In the genomic region with DNA sequence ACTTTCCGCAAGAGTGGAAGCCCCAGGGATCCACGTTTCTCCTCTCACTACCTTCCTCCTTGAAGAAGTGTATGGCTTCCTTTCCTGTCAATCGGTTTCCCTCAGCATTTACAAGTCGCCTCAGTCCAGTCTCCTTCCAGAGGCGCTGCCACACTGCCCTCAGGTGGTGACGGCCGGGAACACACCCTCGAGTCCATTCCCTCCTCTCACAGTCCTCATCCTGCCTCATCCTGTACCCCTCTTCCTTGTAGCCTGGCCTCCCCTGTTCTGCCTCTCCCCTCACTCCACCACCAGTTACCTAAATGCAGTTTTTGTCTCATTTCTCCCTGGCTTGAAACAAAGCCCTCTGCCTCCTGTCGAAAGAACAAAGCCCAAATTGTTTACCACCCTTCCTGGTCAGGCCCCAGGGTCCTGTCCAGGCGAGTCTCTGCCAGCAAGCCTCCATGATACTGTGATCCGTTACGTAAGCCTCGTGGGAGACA, we compare ENCODE assay signal across 8 cellular contexts. TPM values are rescaled to one million over a fixed set of nuclear protein-coding genes. Genes with fewer than 3 reads are reported as not detected.
A peak's percentile ranks its signal among the peaks of the same experiment; 100 is the strongest.
DNase-seq lines count a peak whose midpoint lies in the region; ATAC-seq, FAIRE-seq and TF ChIP-seq lines count a peak whose summit lies in the region.

No MANE protein-coding gene starts in this region.

- H3K4me3 ChIP-seq in SJCRH30 (no peak overlapping the region), foreskin fibroblast (ENCODE audit: low read depth in 1 of 2, low read length in 2 of 2) (peak overlapping the region in 1 of 2 donors; percentile 10)

- DNase-seq in A172 (ENCODE audit: low spot score) (peak; percentile 70), GM19239 (ENCODE audit: insufficient read length, low spot score) (peak; percentile 82), MV-4-11 (lab: John Stamatoyannopoulos, UW) (peak; percentile 77), SJCRH30 (peak; percentile 80 to 90), foreskin fibroblast (peak; percentile 69 to 92), omental fat pad (ENCODE audit: low spot score) (peak; percentile 85), superior temporal gyrus (ENCODE audit: extremely low spot score) (peak; percentile 92)
- peak; percentile 84 for DNase-seq in activated effector memory CD4-positive, alpha-beta T cell treated with Interleukin-2 at 50 U/mL for 16 hours

- TF ChIP-seq CTCF in foreskin fibroblast (IDR thresholded peaks at IDR 0.05; ENCODE audit: low read depth, low read length) (peak; percentile 95), omental fat pad (IDR thresholded peaks at IDR 0.05) (peak in 2 of 3 donors; percentile 55 to 73)

- no peaks in the 10 kb centered on the region for H3K9me3 ChIP-seq in SJCRH30 (replicated peaks)

- no peaks in the 10 kb centered on the region for H3K27me3 ChIP-seq in SJCRH30

- ATAC-seq in omental fat pad (ENCODE audit: low FRiP score), result peak; percentile 93

- H3K27ac ChIP-seq in SJCRH30, result no peak overlapping the region

- H3K36me3 ChIP-seq in SJCRH30, result no peaks in the 10 kb centered on the region

- no peaks in the 10 kb centered on the region for H3K4me1 ChIP-seq in SJCRH30

- FAIRE-seq in GM19239 (lab: Jason Lieb, UNC), result peak; percentile 95

RNA-seq across cellular contexts. Expression of a gene that starts 23.2 kb away (rescaled TPM):
- total RNA-seq in A172 (2014; rRNA removed; shearing (Covaris generic)), result 6.4 and 7.0 TPM in 2 replicates
- total RNA-seq in SJCRH30 (2014; rRNA removed; shearing (Covaris generic)), result 14.6 and 15.4 TPM in 2 replicates
- total RNA-seq in omental fat pad, result 10 to 100 TPM; 28.7 to 57.8 (median 38.3) TPM

RNA-seq across cellular contexts. Expression of a gene that starts 29.4 kb away (rescaled TPM):
- total RNA-seq in A172 (2014; rRNA removed; shearing (Covaris generic)), result 5.8 and 9.2 TPM in 2 replicates
- total RNA-seq in SJCRH30 (2014; rRNA removed; shearing (Covaris generic)), result 0.71 and 2.6 TPM in 2 replicates
- total RNA-seq in omental fat pad, result 1 to 10 TPM; 5.0 to 7.2 (median 6.6) TPM

RNA-seq across cellular contexts. Expression of a gene that starts 35.2 kb away (rescaled TPM):
- total RNA-seq in A172 (2014; rRNA removed; shearing (Covaris generic)), result 13.8 and 17.1 TPM in 2 replicates
- total RNA-seq in SJCRH30 (2014; rRNA removed; shearing (Covaris generic)), result 30.3 and 33.7 TPM in 2 replicates
- 10 to 100 TPM; 36.1 to 75.5 (median 47.3) TPM for total RNA-seq in omental fat pad

RNA-seq across cellular contexts. Expression of a gene that starts 43.3 kb away (rescaled TPM):
- 68.1 and 99.0 TPM in 2 replicates for total RNA-seq in A172 (2014; rRNA removed; shearing (Covaris generic))
- 130 and 140 TPM in 2 replicates for total RNA-seq in SJCRH30 (2014; rRNA removed; shearing (Covaris generic))
- total RNA-seq in omental fat pad, result 10 to 100 TPM; 57.3 to 79.2 (median 71.7) TPM
